ENCODE assay signal across 1 cellular context in genomic region chr21:44880405-44880761, GRCh38. TPM values are rescaled to one million over a fixed set of nuclear protein-coding genes. Genes with fewer than 3 reads are reported as not detected.
"Had no signal": no experiment of that assay in that cellular context is flagged by ENCODE, and none has a peak within 500 bp of the region (broad histone marks: within the 10 kb centered on the region; RNA-seq: fewer than 3 reads in every experiment).

No MANE protein-coding gene starts in this region.

RNA-seq across cellular contexts. Expression of gene ITGB2, which starts 40.3 kb away (rescaled TPM):
- polyA plus RNA-seq: neural cell had no signal
